1 cellular context compared by ENCODE assay signal in genomic region chr2:240232264-240232915, GRCh38.
TF ChIP-seq lines count a peak whose summit lies in the region.

No MANE protein-coding gene starts in this region.

TF ChIP-seq in GM23338, 12 proteins besides CTCF, POLR2A, EP300 and RAD21 (continued from another document):
- TF ChIP-seq ZNF462 (CRISPR knock-in tag; IDR thresholded peaks at IDR 0.05) = no peak
- no peak for TF ChIP-seq JUNB (IDR thresholded peaks at IDR 0.05; ENCODE audit: unreplicated experiment)
- TF ChIP-seq STAT1 (IDR thresholded peaks at IDR 0.05; ENCODE audit: unreplicated experiment) = no peak
- TF ChIP-seq ZNF114 (CRISPR knock-in tag; IDR thresholded peaks at IDR 0.05) = no peak
- TF ChIP-seq ZNF331 (CRISPR knock-in tag; IDR thresholded peaks at IDR 0.05; ENCODE audit: low read depth) = no peak
- no peak for TF ChIP-seq POLR2AphosphoS5 (IDR thresholded peaks at IDR 0.05; ENCODE audit: low read depth)
- TF ChIP-seq ETS1 (IDR thresholded peaks at IDR 0.05) = no peak
- TF ChIP-seq CREB1 (CRISPR knock-in tag; IDR thresholded peaks at IDR 0.05; ENCODE audit: low read depth) = no peak
